In genomic region chr18:50207722-50208121, GRCh38 we compare ENCODE assay signal across 1 cellular context.
TF ChIP-seq lines count a peak whose summit lies in the region.

No MANE protein-coding gene starts in this region.

TF ChIP-seq in HepG2, 621 proteins besides CTCF, POLR2A, EP300 and RAD21:
- peak; percentile 76; the same call in 1 of the 2 replicates for TF ChIP-seq SOX5 (CRISPR knock-in tag; IDR thresholded peaks at IDR 0.05; ENCODE audit: borderline replicate concordance)
- no peak for TF ChIP-seq ZNF260 (CRISPR knock-in tag; IDR thresholded peaks at IDR 0.05; ENCODE audit: borderline replicate concordance, low read depth)
- TF ChIP-seq SOX13 (IDR thresholded peaks at IDR 0.05): peak; percentile 37; the same call in 1 of the 2 replicates
- peak in 1 of 2 experiments; percentile 86; a peak in 2 of 4 replicates for TF ChIP-seq SOX13 (CRISPR knock-in tag; conservative IDR thresholded peaks at IDR 0.05 in 1 of 2, IDR thresholded peaks at IDR 0.05 in 1 of 2)
- TF ChIP-seq RAD51 (IDR thresholded peaks at IDR 0.05; ENCODE audit: borderline replicate concordance): no peak
- peak; percentile 23; the same call in 1 of the 2 replicates for TF ChIP-seq HNF4A (CRISPR knock-in tag; IDR thresholded peaks at IDR 0.05)
- peak; percentile 58; the same call in 1 of the 2 replicates for TF ChIP-seq ZNF362 (CRISPR knock-in tag; IDR thresholded peaks at IDR 0.05; ENCODE audit: borderline replicate concordance)
- no peak for TF ChIP-seq ZNF740 (CRISPR knock-in tag; IDR thresholded peaks at IDR 0.05)
- TF ChIP-seq NR2F2 (IDR thresholded peaks at IDR 0.05; ENCODE audit: borderline replicate concordance, low read depth): no peak
- no peak for TF ChIP-seq SOX6 (IDR thresholded peaks at IDR 0.05)
- peak; percentile 35; the same call in 1 of the 2 replicates for TF ChIP-seq SOX6 (CRISPR knock-in tag; IDR thresholded peaks at IDR 0.05)
